Comparison of ENCODE assay signal across 9 cellular contexts in genomic region chr19:14333101-14333871, GRCh38. TPM values are rescaled to one million over a fixed set of nuclear protein-coding genes. Genes with fewer than 3 reads are reported as not detected.
DNase-seq lines count a peak whose midpoint lies in the region; ATAC-seq, FAIRE-seq and TF ChIP-seq lines count a peak whose summit lies in the region.
"Had no signal": no experiment of that assay in that cellular context is flagged by ENCODE, and none has a peak within 500 bp of the region (broad histone marks: within the 10 kb centered on the region; RNA-seq: fewer than 3 reads in every experiment).

No MANE protein-coding gene starts in this region.

- H3K27ac ChIP-seq in A549: peak overlapping the region; percentile 75 to 93
- H3K27ac ChIP-seq in HEK293 (ENCODE audit: extremely low read depth, low read depth, low read length): no peak overlapping the region

- H3K36me3 ChIP-seq in HEK293 (ENCODE audit: control insufficient read depth in 2 of 2, insufficient read depth in 1 of 2, low read length in 2 of 2): no peaks in the 10 kb centered on the region

- FAIRE-seq in A549 (lab: Jason Lieb, UNC) (no peak), D721Med (lab: Jason Lieb, UNC) (no peak)

- CTCF ChIA-PET in A549 (lab: Yijun Ruan, JAX): interaction anchor here (0.9 to 1.0 kb wide), 2 partner anchors 15 to 134 kb away, joined by 3 read pairs; no protein-coding TSS in a partner anchor
- CTCF ChIA-PET in HEK293 (lab: Yijun Ruan, JAX): interaction anchor here (1.3 kb wide), 1 partner anchor 15 kb away, joined by 3 read pairs; no protein-coding TSS in a partner anchor

- POLR2A ChIA-PET in A549 (lab: Yijun Ruan, JAX): interaction anchor here (0.6 to 0.8 kb wide), 4 partner anchors 16 to 210 kb away, joined by 6 to 11 read pairs (median 8); partner anchors contain the start of gene ADGRE5
- POLR2A ChIA-PET in HEK293 (lab: Yijun Ruan, JAX): no interaction called here

- H3K4me1 ChIP-seq in A549 (no peaks in the 10 kb centered on the region), HEK293 (ENCODE audit: control insufficient read depth, insufficient read depth, low read length) (no peaks in the 10 kb centered on the region)

- WGBS in A549 (ENCODE audit: missing lambda C conversion rate): 53% methylated on average over 12 of the region's 37 CpGs

- DNase-seq in A549 (ENCODE audit: low read depth in 1 of 2, low spot score in 1 of 2) (peak; percentile 61 to 73), chondrocyte (ENCODE audit: low spot score) (no peak), memory B cell (ENCODE audit: low spot score in 2 of 2) (no peak), D721Med (ENCODE audit: insufficient read length, low spot score) (no peak), HK-2 (ENCODE audit: unreplicated experiment) (no peak), NCI-H446 treated with DMSO at 0.1 percent for 48 hours (lab: John Stamatoyannopoulos, UW) (no peak)
- DNase-seq: SHP77 treated with DMSO at 0.1 percent for 48 hours had no signal

- H3K36me3 Mint-ChIP-seq in chondrocyte (ENCODE audit: low read depth) (no peaks in the 10 kb centered on the region), memory B cell (peaks cover 6% of the 10 kb centered on the region)

- H3K4me3 ChIP-seq in A549 (peak overlapping the region; percentile 47), HEK293 (ENCODE audit: low read depth, low read length) (no peak overlapping the region)

- H3K27me3 Mint-ChIP-seq in chondrocyte (ENCODE audit: low read depth) (no peaks in the 10 kb centered on the region), memory B cell (peaks cover 2% of the 10 kb centered on the region)

- no peak overlapping the region for H3K27ac Mint-ChIP-seq in chondrocyte (ENCODE audit: unreplicated experiment)
- H3K27ac Mint-ChIP-seq in memory B cell: no peak overlapping the region

- ATAC-seq in A549: peak; percentile 92 to 95
- ATAC-seq in memory B cell (ENCODE audit: low read depth): no peak
- no peak for ATAC-seq in HG02571 (IDR thresholded peaks at IDR 0.05; ENCODE audit: unreplicated experiment)

- TF ChIP-seq EP300 in A549 (IDR thresholded peaks at IDR 0.05): no peak

- H3K9me3 Mint-ChIP-seq in chondrocyte (ENCODE audit: low read depth): no peaks in the 10 kb centered on the region
- peaks cover 2% of the 10 kb centered on the region for H3K9me3 Mint-ChIP-seq in memory B cell

- H3K4me1 Mint-ChIP-seq in chondrocyte (ENCODE audit: low read depth) (peaks cover 5% of the 10 kb centered on the region), memory B cell (peaks cover 2% of the 10 kb centered on the region)

- no peaks in the 10 kb centered on the region for H3K9me3 ChIP-seq in A549
- no peaks in the 10 kb centered on the region for H3K9me3 ChIP-seq in HEK293 (ENCODE audit: control insufficient read depth, insufficient read depth, low read depth, low read length)

- H3K4me2 ChIP-seq in A549: peak overlapping the region; percentile 79

- TF ChIP-seq CTCF in A549 (IDR thresholded peaks at IDR 0.05) (no peak), HEK293 (tag by site-specific recombination; IDR thresholded peaks at IDR 0.05) (no peak), chondrocyte (IDR thresholded peaks at IDR 0.05) (peak; percentile 13), D721Med (IDR thresholded peaks at IDR 0.05; ENCODE audit: insufficient read depth, missing control alignments) (no peak)

- TF ChIP-seq POLR2A in A549 (IDR thresholded peaks at IDR 0.05; ENCODE audit: low read length): no peak

- no peak for TF ChIP-seq RAD21 in A549 (conservative IDR thresholded peaks at IDR 0.05 in 1 of 2, IDR thresholded peaks at IDR 0.05 in 1 of 2)

- peak overlapping the region; percentile 56 for H3K4me3 Mint-ChIP-seq in chondrocyte (ENCODE audit: unreplicated experiment)
- peak overlapping the region; percentile 59 for H3K4me3 Mint-ChIP-seq in memory B cell

TF ChIP-seq in A549, 52 proteins besides CTCF, POLR2A, EP300 and RAD21:
- TF ChIP-seq RFX5 (IDR thresholded peaks at IDR 0.05): no peak
- TF ChIP-seq EHF (CRISPR knock-in tag; IDR thresholded peaks at IDR 0.05): no peak
- no peak for TF ChIP-seq ZFP36 (IDR thresholded peaks at IDR 0.05; ENCODE audit: borderline replicate concordance, partially characterized antibody)
- TF ChIP-seq HOXB5 (CRISPR knock-in tag; IDR thresholded peaks at IDR 0.05): no peak
- TF ChIP-seq RCOR1 (IDR thresholded peaks at IDR 0.05; ENCODE audit: low read depth, low read length): no peak
- no peak for TF ChIP-seq SREBF2 (IDR thresholded peaks at IDR 0.05)
- no peak for TF ChIP-seq ESRRA (IDR thresholded peaks at IDR 0.05; ENCODE audit: borderline replicate concordance, low read length)
- no peak for TF ChIP-seq ZSCAN20 (CRISPR knock-in tag; IDR thresholded peaks at IDR 0.05)
- TF ChIP-seq NPAS2 (CRISPR knock-in tag; IDR thresholded peaks at IDR 0.05; ENCODE audit: borderline replicate concordance): no peak
- no peak for TF ChIP-seq HDAC2 (IDR thresholded peaks at IDR 0.05)
- no peak for TF ChIP-seq HOXB13 (CRISPR knock-in tag; IDR thresholded peaks at IDR 0.05; ENCODE audit: low read depth)
- no peak for TF ChIP-seq HES2 (IDR thresholded peaks at IDR 0.05)
- no peak for TF ChIP-seq FOSL2 (IDR thresholded peaks at IDR 0.05)
- no peak for TF ChIP-seq FOSL2 (CRISPR knock-in tag; IDR thresholded peaks at IDR 0.05)
- TF ChIP-seq NFE2L2 (conservative IDR thresholded peaks at IDR 0.05; ENCODE audit: low read length): no peak
- no peak for TF ChIP-seq FOSB (CRISPR knock-in tag; IDR thresholded peaks at IDR 0.05)
- TF ChIP-seq USF2 (IDR thresholded peaks at IDR 0.05): no peak
- TF ChIP-seq JUNB (IDR thresholded peaks at IDR 0.05): no peak

TF ChIP-seq in HEK293, 187 proteins besides CTCF, POLR2A, EP300 and RAD21 (continues in another document):
- TF ChIP-seq SP3 (tag by site-specific recombination; IDR thresholded peaks at IDR 0.05): 0 out of 2 replicates have a peak, but pooled peaks have one; percentile 25
- 0 out of 2 replicates have a peak, but pooled peaks have one; percentile 25 for TF ChIP-seq ZBTB6 (tag by site-specific recombination; IDR thresholded peaks at IDR 0.05)
- TF ChIP-seq ZNF239 (tag by site-specific recombination; IDR thresholded peaks at IDR 0.05): no peak
- peak; percentile 89 for TF ChIP-seq KLF1 (tag by site-specific recombination; IDR thresholded peaks at IDR 0.05)
- no peak for TF ChIP-seq ZNF175 (tag by site-specific recombination; IDR thresholded peaks at IDR 0.05)
- no peak for TF ChIP-seq ZNF629 (tag by site-specific recombination; IDR thresholded peaks at IDR 0.05)
- TF ChIP-seq ZNF341 (tag by site-specific recombination; IDR thresholded peaks at IDR 0.05; ENCODE audit: low read depth): 0 out of 2 replicates have a peak, but pooled peaks have one; percentile 17
- 0 out of 2 replicates have a peak, but pooled peaks have one; percentile 28 for TF ChIP-seq ZNF610 (tag by site-specific recombination; IDR thresholded peaks at IDR 0.05; ENCODE audit: borderline replicate concordance)
- no peak for TF ChIP-seq MEIS1 (CRISPR knock-in tag; IDR thresholded peaks at IDR 0.05; ENCODE audit: borderline replicate concordance)
- TF ChIP-seq SP2 (tag by site-specific recombination; IDR thresholded peaks at IDR 0.05): peak; percentile 63
- TF ChIP-seq TCF7L2 (IDR thresholded peaks at IDR 0.05; ENCODE audit: borderline replicate concordance, low read depth, low read length): peak; percentile 24; the same call in 1 of the 2 replicates
- TF ChIP-seq ZNF596 (tag by site-specific recombination; IDR thresholded peaks at IDR 0.05): no peak
- no peak for TF ChIP-seq ZSCAN4 (tag by site-specific recombination; IDR thresholded peaks at IDR 0.05)
- TF ChIP-seq, protein P1, sequence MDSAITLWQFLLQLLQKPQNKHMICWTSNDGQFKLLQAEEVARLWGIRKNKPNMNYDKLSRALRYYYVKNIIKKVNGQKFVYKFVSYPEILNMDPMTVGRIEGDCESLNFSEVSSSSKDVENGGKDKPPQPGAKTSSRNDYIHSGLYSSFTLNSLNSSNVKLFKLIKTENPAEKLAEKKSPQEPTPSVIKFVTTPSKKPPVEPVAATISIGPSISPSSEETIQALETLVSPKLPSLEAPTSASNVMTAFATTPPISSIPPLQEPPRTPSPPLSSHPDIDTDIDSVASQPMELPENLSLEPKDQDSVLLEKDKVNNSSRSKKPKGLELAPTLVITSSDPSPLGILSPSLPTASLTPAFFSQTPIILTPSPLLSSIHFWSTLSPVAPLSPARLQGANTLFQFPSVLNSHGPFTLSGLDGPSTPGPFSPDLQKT (IDR thresholded peaks at IDR 0.05; ENCODE audit: borderline replicate concordance, low read depth, low read length): no peak
- TF ChIP-seq ZNF335 (tag by site-specific recombination; conservative IDR thresholded peaks at IDR 0.05): peak; percentile 23; the same call in 1 of the 2 replicates
- no peak for TF ChIP-seq ZNF707 (tag by site-specific recombination; IDR thresholded peaks at IDR 0.05)

RNA-seq across cellular contexts. Expression of gene ADGRE5, which starts 48.0 kb away (rescaled TPM):
- 16.9 and 19.8 TPM in 2 replicates for polyA plus RNA-seq in A549 (2011; rRNA removed)
- polyA plus RNA-seq in A549 (2012; cell fraction: cytosol; rRNA removed): 17.8 and 21.7 TPM in 2 replicates
- polyA plus RNA-seq in A549 (2012; cell fraction: nucleus; rRNA removed): 86.3 and 101 TPM in 2 replicates
- 32.8 to 34.1 TPM (median 33.1 TPM) in 3 replicates for polyA plus RNA-seq in A549 (2017; fragmentation: RNase III; extraction: RNeasy Plus Mini Kit Qiagen cat#74134 plus additional on column Dnase treatment)
- polyA minus RNA-seq in A549 (2011; rRNA and poly(A)+ RNA removed): 20.7 and 24.9 TPM in 2 replicates
- total RNA-seq in chondrocyte: 1.8 to 12.7 TPM (median 10.7 TPM) in 3 replicates

Comparison
In these comparisons a context has a peak if more than half of its experiments do, and no peak if none do; other contexts are left out.
1. ATAC-seq: peak in A549 (2 of 2); none in memory B cell (single experiment) and HG02571 (single experiment).
2. DNase-seq: peak in A549 (2 of 2); none in chondrocyte (single experiment), memory B cell (0 of 2), D721Med (single experiment), HK-2 (single experiment) and NCI-H446 treated with DMSO at 0.1 percent for 48 hours (single experiment).